ENCODE assay signal across 2 cellular contexts in the genomic region with DNA sequence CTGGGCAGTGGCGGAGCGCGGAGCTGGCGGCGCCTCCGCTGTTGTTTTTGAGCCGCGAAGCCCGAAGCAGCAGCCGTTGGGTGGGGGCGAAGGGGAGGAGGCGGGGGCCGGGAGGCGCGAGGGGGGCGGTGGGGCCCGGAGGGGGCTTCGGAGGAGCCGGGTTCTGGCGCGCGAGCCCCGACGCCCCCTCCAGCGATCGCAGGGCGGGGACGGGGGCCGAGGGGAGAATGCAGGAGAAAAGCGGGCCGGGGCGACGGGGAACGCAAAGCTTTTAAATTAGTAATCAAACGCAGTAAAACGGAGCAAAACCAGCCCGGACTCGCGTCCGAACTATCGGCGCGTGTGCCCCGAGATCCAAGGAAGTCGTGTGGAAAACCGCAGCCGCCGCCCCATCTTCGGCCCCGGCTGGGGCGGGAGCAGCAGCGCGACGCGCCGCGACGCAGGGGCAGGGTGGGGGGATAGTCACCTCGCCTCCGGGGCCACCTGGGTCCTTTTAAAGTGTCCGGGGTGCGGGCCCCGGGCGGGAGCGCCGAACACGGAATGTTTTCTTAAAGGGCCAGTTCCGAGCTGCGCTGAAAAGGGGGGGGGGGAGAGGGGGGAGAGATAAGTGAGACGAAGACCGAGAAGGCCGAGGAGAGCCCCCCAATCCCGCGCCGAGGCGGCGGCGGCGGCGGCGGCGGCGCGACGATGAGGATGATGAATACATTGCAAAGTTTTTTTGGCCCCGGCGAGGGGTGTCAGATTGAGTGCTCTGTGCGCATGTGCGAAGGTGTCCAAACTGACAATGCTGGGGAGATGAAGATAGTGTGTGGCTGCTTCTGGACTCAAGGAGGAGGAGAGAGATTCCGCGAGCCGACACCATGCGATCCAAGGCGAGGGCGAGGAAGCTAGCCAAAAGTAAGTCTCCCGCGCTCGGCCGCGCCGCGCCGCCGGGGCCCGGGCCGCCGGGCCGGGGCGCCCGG.
TF ChIP-seq lines count a peak whose summit lies in the region.

A gene (plus strand): TSS at position 804 of the 962 bp plus-strand sequence. CDS start 57 bp downstream, at position 861.

TF ChIP-seq in SK-N-SH, 30 proteins besides CTCF, POLR2A, EP300 and RAD21 (continued from another document):
- TF ChIP-seq, protein P1, sequence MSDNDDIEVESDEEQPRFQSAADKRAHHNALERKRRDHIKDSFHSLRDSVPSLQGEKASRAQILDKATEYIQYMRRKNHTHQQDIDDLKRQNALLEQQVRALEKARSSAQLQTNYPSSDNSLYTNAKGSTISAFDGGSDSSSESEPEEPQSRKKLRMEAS (IDR thresholded peaks at IDR 0.05; ENCODE audit: low read depth) = no peak
- TF ChIP-seq TCF12 (IDR thresholded peaks at IDR 0.05) = no peak
- TF ChIP-seq TAF1 (IDR thresholded peaks at IDR 0.05; ENCODE audit: borderline replicate concordance, low read depth, low read length) = no peak
- TF ChIP-seq YY1 (IDR thresholded peaks at IDR 0.05; ENCODE audit: low read depth) = no peak
- no peak for TF ChIP-seq FOXM1 (IDR thresholded peaks at IDR 0.05; ENCODE audit: low read depth)
TF ChIP-seq in SK-N-SH: peak in this region for 0.

TF ChIP-seq in SK-N-SH treated with all-trans-retinoic acid at 6 μM for 48 hours, 23 proteins besides CTCF, POLR2A, EP300 and RAD21 (continued from another document):
- TF ChIP-seq, protein P2, sequence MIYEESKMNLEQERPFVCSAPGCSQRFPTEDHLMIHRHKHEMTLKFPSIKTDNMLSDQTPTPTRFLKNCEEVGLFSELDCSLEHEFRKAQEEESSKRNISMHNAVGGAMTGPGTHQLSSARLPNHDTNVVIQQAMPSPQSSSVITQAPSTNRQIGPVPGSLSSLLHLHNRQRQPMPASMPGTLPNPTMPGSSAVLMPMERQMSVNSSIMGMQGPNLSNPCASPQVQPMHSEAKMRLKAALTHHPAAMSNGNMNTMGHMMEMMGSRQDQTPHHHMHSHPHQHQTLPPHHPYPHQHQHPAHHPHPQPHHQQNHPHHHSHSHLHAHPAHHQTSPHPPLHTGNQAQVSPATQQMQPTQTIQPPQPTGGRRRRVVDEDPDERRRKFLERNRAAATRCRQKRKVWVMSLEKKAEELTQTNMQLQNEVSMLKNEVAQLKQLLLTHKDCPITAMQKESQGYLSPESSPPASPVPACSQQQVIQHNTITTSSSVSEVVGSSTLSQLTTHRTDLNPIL (CRISPR knock-in tag; IDR thresholded peaks at IDR 0.05; ENCODE audit: low read depth) = no peak
- TF ChIP-seq CSDC2 (CRISPR knock-in tag; IDR thresholded peaks at IDR 0.05) = no peak
- no peak for TF ChIP-seq ARNTL (CRISPR knock-in tag; IDR thresholded peaks at IDR 0.05; ENCODE audit: borderline replicate concordance, low read depth)
- TF ChIP-seq ZFP30 (CRISPR knock-in tag; IDR thresholded peaks at IDR 0.05) = no peak
- TF ChIP-seq RARB (CRISPR knock-in tag; IDR thresholded peaks at IDR 0.05) = no peak
